Comparison of ENCODE assay signal across 10 cellular contexts in genomic region chr16:30351586-30352419, GRCh38. TPM values are rescaled to one million over a fixed set of nuclear protein-coding genes. Genes with fewer than 3 reads are reported as not detected.
A peak's percentile ranks its signal among the peaks of the same experiment; 100 is the strongest.
DNase-seq lines count a peak whose midpoint lies in the region; ATAC-seq, FAIRE-seq and TF ChIP-seq lines count a peak whose summit lies in the region.
"Had no signal": no experiment of that assay in that cellular context is flagged by ENCODE, and none has a peak within 500 bp of the region (broad histone marks: within the 10 kb centered on the region; RNA-seq: fewer than 3 reads in every experiment).

No MANE protein-coding gene starts in this region.

- H3K36me3 Mint-ChIP-seq in CD4-positive, CD25-positive, alpha-beta regulatory T cell, result peaks cover 19% of the 10 kb centered on the region

- peaks cover 4 to 50% (median 17%) of the 10 kb centered on the region in 4 donors for H3K4me1 Mint-ChIP-seq in CD4-positive, CD25-positive, alpha-beta regulatory T cell

- TF ChIP-seq CTCF in fibroblast of pulmonary artery (IDR thresholded peaks at IDR 0.05; ENCODE audit: low read length, missing control alignments) (no peak), pancreas (IDR thresholded peaks at IDR 0.05) (no peak), GM20000 (IDR thresholded peaks at IDR 0.05; ENCODE audit: extremely low read depth, missing control alignments) (no peak)

- no peak for DNase-seq in CD4-positive, CD25-positive, alpha-beta regulatory T cell
- peak; percentile 97 for DNase-seq in fibroblast of pulmonary artery (ENCODE audit: low read depth)
- DNase-seq in pancreas, result peak; percentile 83 to 96 (median 94)
- no peak for DNase-seq in GM20000 (ENCODE audit: low spot score)
- DNase-seq in NCI-H2227 treated with DMSO at 0.1 percent for 48 hours (lab: John Stamatoyannopoulos, UW), result no peak
- DNase-seq in stimulated activated CD4-positive, alpha-beta T cell treated with anti-CD3 and anti-CD28 coated beads, Interleukin-12 subunit alpha, Interleukin-12 subunit beta, amount 100 ng/mL, for 4 hours, result no peak
- DNase-seq: activated CD4-positive, alpha-beta T cell treated with anti-CD3 and anti-CD28 coated beads for 1 hour had no signal

- whole genome bisulfite sequencing in pancreas, 2 donors, result 54 to 56% methylated on average over 11 of the region's 11 CpGs

- intact Hi-C loops in pancreas (cut with DNase I), result no loop called here

- no peak for ATAC-seq in CD4-positive, CD25-positive, alpha-beta regulatory T cell (ENCODE audit: low read depth in 2 of 2)
- ATAC-seq in SK-N-SH treated with all-trans-retinoic acid at 6 μM for 48 hours (peak; percentile 36), pancreas (peak; percentile 60 to 71 (median 70)), GM21717 (IDR thresholded peaks at IDR 0.05; ENCODE audit: unreplicated experiment) (no peak)

- no peak overlapping the region for H3K27ac ChIP-seq in CD4-positive, CD25-positive, alpha-beta regulatory T cell (ENCODE audit: insufficient read depth, low read length, poor library complexity, severe bottlenecking)
- H3K27ac ChIP-seq in pancreas, result peak overlapping the region; percentile 16 to 63 (median 34)

- peaks cover 24% of the 10 kb centered on the region for H3K4me1 ChIP-seq in CD4-positive, CD25-positive, alpha-beta regulatory T cell (ENCODE audit: control insufficient read depth, insufficient read depth, low read length, poor library complexity, severe bottlenecking)
- H3K4me1 ChIP-seq in pancreas, result peaks cover 9 to 31% (median 23%) of the 10 kb centered on the region in 3 donors

- H3K4me3 ChIP-seq in CD4-positive, CD25-positive, alpha-beta regulatory T cell (ENCODE audit: low read depth, low read length), result no peak overlapping the region
- H3K4me3 ChIP-seq in fibroblast of pulmonary artery (replicated peaks; ENCODE audit: low read depth, low read length) (no peak overlapping the region), pancreas (no peak overlapping the region)
- H3K4me3 ChIP-seq: skin epidermis had no signal

- no peak overlapping the region for H3K27ac Mint-ChIP-seq in CD4-positive, CD25-positive, alpha-beta regulatory T cell

- H3K4me3 Mint-ChIP-seq in CD4-positive, CD25-positive, alpha-beta regulatory T cell, result peak overlapping the region; percentile 21 to 83 (median 59)

- no peaks in the 10 kb centered on the region for H3K9me3 Mint-ChIP-seq in CD4-positive, CD25-positive, alpha-beta regulatory T cell

- H3K27me3 Mint-ChIP-seq in CD4-positive, CD25-positive, alpha-beta regulatory T cell, result no peaks in the 10 kb centered on the region

- H3K36me3 ChIP-seq in CD4-positive, CD25-positive, alpha-beta regulatory T cell (ENCODE audit: control insufficient read depth, insufficient read depth, low read length), result peaks cover 32% of the 10 kb centered on the region
- H3K36me3 ChIP-seq in pancreas, result peaks cover 0 to 20% (median 12%) of the 10 kb centered on the region in 3 donors

- H3K9me3 ChIP-seq in CD4-positive, CD25-positive, alpha-beta regulatory T cell (ENCODE audit: control insufficient read depth in 2 of 2, low read length in 2 of 2), result no peaks in the 10 kb centered on the region
- no peaks in the 10 kb centered on the region for H3K9me3 ChIP-seq in pancreas

- H3K27me3 ChIP-seq in CD4-positive, CD25-positive, alpha-beta regulatory T cell (ENCODE audit: control insufficient read depth, insufficient read depth, low read length), result no peaks in the 10 kb centered on the region
- no peaks in the 10 kb centered on the region for H3K27me3 ChIP-seq in pancreas

- FAIRE-seq in pancreas (lab: Jason Lieb, UNC), result no peak

TF ChIP-seq in SK-N-SH treated with all-trans-retinoic acid at 6 μM for 48 hours, 23 proteins besides CTCF, POLR2A, EP300 and RAD21:
- TF ChIP-seq, protein P1, sequence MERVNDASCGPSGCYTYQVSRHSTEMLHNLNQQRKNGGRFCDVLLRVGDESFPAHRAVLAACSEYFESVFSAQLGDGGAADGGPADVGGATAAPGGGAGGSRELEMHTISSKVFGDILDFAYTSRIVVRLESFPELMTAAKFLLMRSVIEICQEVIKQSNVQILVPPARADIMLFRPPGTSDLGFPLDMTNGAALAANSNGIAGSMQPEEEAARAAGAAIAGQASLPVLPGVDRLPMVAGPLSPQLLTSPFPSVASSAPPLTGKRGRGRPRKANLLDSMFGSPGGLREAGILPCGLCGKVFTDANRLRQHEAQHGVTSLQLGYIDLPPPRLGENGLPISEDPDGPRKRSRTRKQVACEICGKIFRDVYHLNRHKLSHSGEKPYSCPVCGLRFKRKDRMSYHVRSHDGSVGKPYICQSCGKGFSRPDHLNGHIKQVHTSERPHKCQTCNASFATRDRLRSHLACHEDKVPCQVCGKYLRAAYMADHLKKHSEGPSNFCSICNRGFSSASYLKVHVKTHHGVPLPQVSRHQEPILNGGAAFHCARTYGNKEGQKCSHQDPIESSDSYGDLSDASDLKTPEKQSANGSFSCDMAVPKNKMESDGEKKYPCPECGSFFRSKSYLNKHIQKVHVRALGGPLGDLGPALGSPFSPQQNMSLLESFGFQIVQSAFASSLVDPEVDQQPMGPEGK (CRISPR knock-in tag; IDR thresholded peaks at IDR 0.05; ENCODE audit: borderline replicate concordance), result no peak
- TF ChIP-seq TCF4 (CRISPR knock-in tag; IDR thresholded peaks at IDR 0.05; ENCODE audit: borderline replicate concordance), result no peak
- TF ChIP-seq, protein P2, sequence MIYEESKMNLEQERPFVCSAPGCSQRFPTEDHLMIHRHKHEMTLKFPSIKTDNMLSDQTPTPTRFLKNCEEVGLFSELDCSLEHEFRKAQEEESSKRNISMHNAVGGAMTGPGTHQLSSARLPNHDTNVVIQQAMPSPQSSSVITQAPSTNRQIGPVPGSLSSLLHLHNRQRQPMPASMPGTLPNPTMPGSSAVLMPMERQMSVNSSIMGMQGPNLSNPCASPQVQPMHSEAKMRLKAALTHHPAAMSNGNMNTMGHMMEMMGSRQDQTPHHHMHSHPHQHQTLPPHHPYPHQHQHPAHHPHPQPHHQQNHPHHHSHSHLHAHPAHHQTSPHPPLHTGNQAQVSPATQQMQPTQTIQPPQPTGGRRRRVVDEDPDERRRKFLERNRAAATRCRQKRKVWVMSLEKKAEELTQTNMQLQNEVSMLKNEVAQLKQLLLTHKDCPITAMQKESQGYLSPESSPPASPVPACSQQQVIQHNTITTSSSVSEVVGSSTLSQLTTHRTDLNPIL (CRISPR knock-in tag; IDR thresholded peaks at IDR 0.05; ENCODE audit: low read depth), result no peak
- TF ChIP-seq SNAI2 (CRISPR knock-in tag; IDR thresholded peaks at IDR 0.05), result no peak
- TF ChIP-seq POU6F1 (CRISPR knock-in tag; IDR thresholded peaks at IDR 0.05; ENCODE audit: borderline replicate concordance, low read depth), result no peak
- no peak for TF ChIP-seq ZC3H10 (CRISPR knock-in tag; IDR thresholded peaks at IDR 0.05)
- TF ChIP-seq ZNF8 (CRISPR knock-in tag; IDR thresholded peaks at IDR 0.05), result no peak
- TF ChIP-seq ISL1 (CRISPR knock-in tag; IDR thresholded peaks at IDR 0.05), result no peak
- TF ChIP-seq, protein P3, sequence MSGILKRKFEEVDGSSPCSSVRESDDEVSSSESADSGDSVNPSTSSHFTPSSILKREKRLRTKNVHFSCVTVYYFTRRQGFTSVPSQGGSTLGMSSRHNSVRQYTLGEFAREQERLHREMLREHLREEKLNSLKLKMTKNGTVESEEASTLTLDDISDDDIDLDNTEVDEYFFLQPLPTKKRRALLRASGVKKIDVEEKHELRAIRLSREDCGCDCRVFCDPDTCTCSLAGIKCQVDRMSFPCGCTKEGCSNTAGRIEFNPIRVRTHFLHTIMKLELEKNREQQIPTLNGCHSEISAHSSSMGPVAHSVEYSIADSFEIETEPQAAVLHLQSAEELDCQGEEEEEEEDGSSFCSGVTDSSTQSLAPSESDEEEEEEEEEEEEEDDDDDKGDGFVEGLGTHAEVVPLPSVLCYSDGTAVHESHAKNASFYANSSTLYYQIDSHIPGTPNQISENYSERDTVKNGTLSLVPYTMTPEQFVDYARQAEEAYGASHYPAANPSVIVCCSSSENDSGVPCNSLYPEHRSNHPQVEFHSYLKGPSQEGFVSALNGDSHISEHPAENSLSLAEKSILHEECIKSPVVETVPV (CRISPR knock-in tag; IDR thresholded peaks at IDR 0.05), result no peak
- TF ChIP-seq OSR1 (CRISPR knock-in tag; IDR thresholded peaks at IDR 0.05), result no peak

RNA-seq across cellular contexts. Expression of gene CD2BP2, which starts 3.3 kb away (rescaled TPM):
- 46.7 TPM for total RNA-seq in CD4-positive, CD25-positive, alpha-beta regulatory T cell
- 10 to 100 TPM; 33.5 to 42.1 (median 37.2) TPM for polyA plus RNA-seq in CD4-positive, CD25-positive, alpha-beta regulatory T cell
- 10 to 100 TPM; 24.8 to 36.5 (median 29.6) TPM for total RNA-seq in pancreas
- 10 to 100 TPM; 29.2 to 34.5 TPM for polyA plus RNA-seq in pancreas

RNA-seq across cellular contexts. Expression of gene TBC1D10B, which starts 18.5 kb away (rescaled TPM):
- 32.2 TPM for total RNA-seq in CD4-positive, CD25-positive, alpha-beta regulatory T cell
- polyA plus RNA-seq in CD4-positive, CD25-positive, alpha-beta regulatory T cell, result 10 to 100 TPM in 1 of 4 donors, 1 to 10 TPM in 3; 7.1 to 11.7 (median 8.2) TPM
- 10 to 100 TPM; 14.5 to 23.3 (median 15.2) TPM for total RNA-seq in pancreas
- 10 to 100 TPM; 26.9 to 28.2 TPM for polyA plus RNA-seq in pancreas

RNA-seq across cellular contexts. Expression of gene MYL11, which starts 22.8 kb away (rescaled TPM):
- 4.1 TPM for total RNA-seq in CD4-positive, CD25-positive, alpha-beta regulatory T cell
- polyA plus RNA-seq in CD4-positive, CD25-positive, alpha-beta regulatory T cell, result 1 to 10 TPM in 1 of 4 donors, not detected in 3; 1.7 TPM
- total RNA-seq in pancreas, result under 1 TPM in 3 of 6 donors, not detected in 3; 0.24 to 0.84 (median 0.38) TPM
- polyA plus RNA-seq in pancreas, result under 1 TPM; 0.30 to 0.31 TPM

RNA-seq across cellular contexts. Expression of gene SEPTIN1, which starts 30.6 kb away (rescaled TPM):
- 198 TPM for total RNA-seq in CD4-positive, CD25-positive, alpha-beta regulatory T cell
- 100 to 1,000 TPM; 157 to 205 (median 170) TPM for polyA plus RNA-seq in CD4-positive, CD25-positive, alpha-beta regulatory T cell
- 1 to 10 TPM in 5 of 6 donors, under 1 TPM in 1; 0.63 to 1.8 (median 1.2) TPM for total RNA-seq in pancreas
- 1 to 10 TPM; 2.1 to 3.3 TPM for polyA plus RNA-seq in pancreas

RNA-seq across cellular contexts. Expression of gene ZNF48, which starts 43.4 kb away (rescaled TPM):
- total RNA-seq in CD4-positive, CD25-positive, alpha-beta regulatory T cell, result 6.0 TPM
- polyA plus RNA-seq in CD4-positive, CD25-positive, alpha-beta regulatory T cell, result 1 to 10 TPM; 4.5 to 8.0 (median 6.7) TPM
- 1 to 10 TPM; 4.0 to 6.5 (median 4.6) TPM for total RNA-seq in pancreas
- 1 to 10 TPM; 3.1 to 5.0 TPM for polyA plus RNA-seq in pancreas

Comparison
In these comparisons a context has a peak if more than half of its experiments do, and no peak if none do; other contexts are left out.
1. ATAC-seq: peak in SK-N-SH treated with all-trans-retinoic acid at 6 μM for 48 hours (single experiment) and pancreas (4 of 4); none in CD4-positive, CD25-positive, alpha-beta regulatory T cell (0 of 2) and GM21717 (single experiment).
2. DNase-seq: peak in fibroblast of pulmonary artery (single experiment) and pancreas (6 of 6); none in CD4-positive, CD25-positive, alpha-beta regulatory T cell (0 of 3), GM20000 (single experiment), NCI-H2227 treated with DMSO at 0.1 percent for 48 hours (single experiment) and stimulated activated CD4-positive, alpha-beta T cell treated with anti-CD3 and anti-CD28 coated beads, Interleukin-12 subunit alpha, Interleukin-12 subunit beta, amount 100 ng/mL, for 4 hours (single experiment).